Comparison of ENCODE assay signal across 22 cellular contexts in genomic region chr20:5109276-5109675, GRCh38. TPM values are rescaled to one million over a fixed set of nuclear protein-coding genes. Genes with fewer than 3 reads are reported as not detected.
DNase-seq lines count a peak whose midpoint lies in the region; TF ChIP-seq lines count a peak whose summit lies in the region.
"Had no signal": no experiment of that assay in that cellular context is flagged by ENCODE, and none has a peak within 500 bp of the region (broad histone marks: within the 10 kb centered on the region; RNA-seq: fewer than 3 reads in every experiment).

No MANE protein-coding gene starts in this region.

- no peak for DNase-seq in CD4-positive, alpha-beta memory T cell
- DNase-seq in medulla oblongata (ENCODE audit: extremely low spot score) (peak; percentile 54), putamen (ENCODE audit: low spot score) (peak; percentile 48), brain microvascular endothelial cell (no peak), iPS-NIHi11 (ENCODE audit: low spot score) (no peak), H4 (ENCODE audit: low spot score) (no peak), stomach (no peak)
- DNase-seq: AML-193; Caco-2; CD8-positive, alpha-beta T cell; IMR-90; KG1; MG63; NCI-H2029; NCI-H446 treated with DMSO at 0.1 percent for 48 hours; NCI-H526; NCI-H82; NK-92 treated with Interleukin-12 subunit alpha and Interleukin-12 subunit beta, amount 100 ng/mL, for 24 hours; PC-3 had no signal

- no peak for TF ChIP-seq EP300 in stomach (IDR thresholded peaks at IDR 0.05)

- intact Hi-C loops in CD4-positive, alpha-beta memory T cell (cut with micrococcal nuclease) = no loop called here
- intact Hi-C loops in stomach (cut with DNase I; ENCODE audit: low total_unique reads) = no loop called here

- H3K4me1 Mint-ChIP-seq in CD4-positive, alpha-beta memory T cell = peaks cover 12 to 29% (median 16%) of the 10 kb centered on the region in 4 donors

- H3K4me1 ChIP-seq in CD4-positive, alpha-beta memory T cell (ENCODE audit: insufficient read depth, low read length) = peaks cover 19% of the 10 kb centered on the region
- H3K4me1 ChIP-seq in stomach = peaks cover 11 to 21% (median 14%) of the 10 kb centered on the region in 4 donors

- H3K27me3 Mint-ChIP-seq in CD4-positive, alpha-beta memory T cell = no peaks in the 10 kb centered on the region

- H3K27me3 ChIP-seq in CD4-positive, alpha-beta memory T cell (ENCODE audit: insufficient read depth, low read length) = no peaks in the 10 kb centered on the region
- H3K27me3 ChIP-seq in brain microvascular endothelial cell (replicated peaks) (no peaks in the 10 kb centered on the region), stomach (no peaks in the 10 kb centered on the region)
- H3K27me3 ChIP-seq: BLaER1 treated with 17β-estradiol and CSF1 and Interleukin-3, amounts not matched to agents 10 nM and 100 nM; MG63 had no signal

- no peak for TF ChIP-seq POLR2A in stomach (IDR thresholded peaks at IDR 0.05)

- 83 to 89% (median 85%) methylated on average over 5 of the region's 5 CpGs for WGBS in stomach, 5 donors

- no peak overlapping the region for H3K4me3 Mint-ChIP-seq in CD4-positive, alpha-beta memory T cell
- H3K4me3 Mint-ChIP-seq: CD8-positive, alpha-beta T cell had no signal

- no peak overlapping the region for H3K4me3 ChIP-seq in CD4-positive, alpha-beta memory T cell (ENCODE audit: low read length in 2 of 2)
- H3K4me3 ChIP-seq in brain microvascular endothelial cell (ENCODE audit: low read depth, low read length) (no peak overlapping the region), stomach (no peak overlapping the region)
- H3K4me3 ChIP-seq: A549; BLaER1 treated with 17β-estradiol and CSF1 and Interleukin-3, amounts not matched to agents 10 nM and 100 nM; MG63 had no signal

- H3K36me3 Mint-ChIP-seq in CD4-positive, alpha-beta memory T cell = peaks cover 13 to 40% of the 10 kb centered on the region in 2 donors

- H3K27ac Mint-ChIP-seq in CD4-positive, alpha-beta memory T cell = peak overlapping the region in 5 of 7 donors; percentile 17 to 57 (median 21)
- H3K27ac Mint-ChIP-seq: CD8-positive, alpha-beta T cell had no signal

- H3K27ac ChIP-seq in CD4-positive, alpha-beta memory T cell (ENCODE audit: low read depth, low read length) = no peak overlapping the region
- H3K27ac ChIP-seq in angular gyrus (ENCODE audit: low read depth, low read length) (peak overlapping the region; percentile 65), brain microvascular endothelial cell (no peak overlapping the region), stomach (no peak overlapping the region)
- H3K27ac ChIP-seq: A549; BLaER1 treated with 17β-estradiol and CSF1 and Interleukin-3, amounts not matched to agents 10 nM and 100 nM had no signal

- in situ Hi-C loops in brain microvascular endothelial cell (cut with HindIII; ENCODE audit: low pct_ligation_motif_present, low sequenced_read_pairs) = no loop called here

- H3K36me3 ChIP-seq in CD4-positive, alpha-beta memory T cell (ENCODE audit: insufficient read depth, low read length) = peaks cover 31% of the 10 kb centered on the region
- H3K36me3 ChIP-seq in brain microvascular endothelial cell (replicated peaks) = peaks cover 41% of the 10 kb centered on the region
- peaks cover 43 to 73% (median 71%) of the 10 kb centered on the region in 4 donors for H3K36me3 ChIP-seq in stomach

- H3K9me3 ChIP-seq in CD4-positive, alpha-beta memory T cell (ENCODE audit: control insufficient read depth in 1 of 2, low read length in 2 of 2) = no peaks in the 10 kb centered on the region
- H3K9me3 ChIP-seq in stomach = no peaks in the 10 kb centered on the region
- H3K9me3 ChIP-seq: A549; BLaER1 treated with 17β-estradiol and CSF1 and Interleukin-3, amounts not matched to agents 10 nM and 100 nM; Caco-2; MG63 had no signal

- H3K9me3 Mint-ChIP-seq in CD4-positive, alpha-beta memory T cell = no peaks in the 10 kb centered on the region
- H3K9me3 Mint-ChIP-seq: CD8-positive, alpha-beta T cell had no signal

- POLR2A ChIA-PET in CD4-positive, alpha-beta memory T cell (lab: Charles Lee; ENCODE audit: partially characterized antibody) = no interaction called here

- TF ChIP-seq CTCF in brain microvascular endothelial cell (IDR thresholded peaks at IDR 0.05; ENCODE audit: low read depth, low read length, missing control alignments) = no peak
- no peak for TF ChIP-seq CTCF in stomach (IDR thresholded peaks at IDR 0.05)

- CTCF ChIA-PET in CD4-positive, alpha-beta memory T cell (lab: Charles Lee; ENCODE audit: partially characterized antibody) = interaction anchor here (1.3 kb wide), 1 partner anchor 18 kb away, joined by 7 read pairs; the partner anchor contains the start of gene CDS2

RNA-seq across cellular contexts. Expression of gene TMEM230, which starts 3.6 kb away (rescaled TPM):
- total RNA-seq in CD4-positive, alpha-beta memory T cell = 10 to 100 TPM; 81.6 to 87.3 TPM
- 100 to 1,000 TPM; 215 to 248 TPM for polyA plus RNA-seq in CD4-positive, alpha-beta memory T cell
- total RNA-seq in H4 (2014; rRNA removed; shearing (Covaris generic)) = 149 and 196 TPM in 2 replicates
- 100 to 1,000 TPM in 1 of 5 donors, 10 to 100 TPM in 4; 30.9 to 100 (median 46.7) TPM for total RNA-seq in stomach
- polyA plus RNA-seq in stomach = 100 to 1,000 TPM in 2 of 3 donors, 10 to 100 TPM in 1; 80.4 to 166 (median 151) TPM

RNA-seq across cellular contexts. Expression of gene PCNA, which starts 10.5 kb away (rescaled TPM):
- total RNA-seq in CD4-positive, alpha-beta memory T cell = 10 to 100 TPM; 60.0 to 60.5 TPM
- polyA plus RNA-seq in CD4-positive, alpha-beta memory T cell = 10 to 100 TPM; 68.8 to 71.9 TPM
- total RNA-seq in H4 (2014; rRNA removed; shearing (Covaris generic)) = 510 and 571 TPM in 2 replicates
- 10 to 100 TPM in 3 of 5 donors, 1 to 10 TPM in 1, under 1 TPM in 1; 0.87 to 77.5 (median 21.4) TPM for total RNA-seq in stomach
- polyA plus RNA-seq in stomach = 10 to 100 TPM; 77.9 to 82.3 (median 78.2) TPM

RNA-seq across cellular contexts. Expression of gene CDS2, which starts 17.5 kb away (rescaled TPM):
- 10 to 100 TPM; 59.4 to 59.8 TPM for total RNA-seq in CD4-positive, alpha-beta memory T cell
- 10 to 100 TPM; 53.7 to 57.0 TPM for polyA plus RNA-seq in CD4-positive, alpha-beta memory T cell
- 22.2 and 22.6 TPM in 2 replicates for total RNA-seq in H4 (2014; rRNA removed; shearing (Covaris generic))
- 10 to 100 TPM; 11.3 to 88.1 (median 47.9) TPM for total RNA-seq in stomach
- 1 to 10 TPM; 2.1 to 8.0 (median 5.4) TPM for polyA plus RNA-seq in stomach

Comparison
In these comparisons a context has a peak if more than half of its experiments do, and no peak if none do; other contexts are left out.
1. DNase-seq: peak in medulla oblongata (single experiment) and putamen (single experiment); none in CD4-positive, alpha-beta memory T cell (0 of 5), brain microvascular endothelial cell (single experiment), iPS-NIHi11 (single experiment), H4 (single experiment) and stomach (single experiment).